Comparison of ENCODE assay signal across 32 cellular contexts in the genomic region with DNA sequence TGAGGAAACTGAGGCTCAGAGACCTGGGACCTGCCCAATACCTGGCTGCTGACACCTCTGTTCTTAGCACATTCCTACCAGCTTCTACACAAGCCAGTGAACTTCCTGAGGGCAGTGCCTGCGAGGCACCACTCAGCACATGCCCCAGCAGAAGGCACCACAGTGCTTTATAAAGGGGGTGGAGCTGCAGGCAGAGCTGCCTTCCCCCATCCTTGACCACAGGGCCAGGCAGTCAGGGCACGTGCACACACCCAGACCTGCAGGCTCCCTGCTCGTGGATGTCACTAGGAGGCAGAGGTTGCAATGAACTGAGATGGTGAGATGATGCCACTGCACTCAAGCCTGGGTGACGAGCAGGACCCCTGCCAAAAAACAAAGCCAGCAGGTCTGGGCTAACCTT. TPM values are rescaled to one million over a fixed set of nuclear protein-coding genes. Genes with fewer than 3 reads are reported as not detected.
DNase-seq lines count a peak whose midpoint lies in the region; ATAC-seq and TF ChIP-seq lines count a peak whose summit lies in the region.
"Had no signal": no experiment of that assay in that cellular context is flagged by ENCODE, and none has a peak within 500 bp of the region (broad histone marks: within the 10 kb centered on the region; RNA-seq: fewer than 3 reads in every experiment).

No MANE protein-coding gene starts in this region.

- DNase-seq in DMS53 (lab: John Stamatoyannopoulos, UW): peak; percentile 34
- DNase-seq in DMS53 treated with DMSO at 0.1 percent for 48 hours (lab: John Stamatoyannopoulos, UW; ENCODE audit: unreplicated experiment): no peak
- DNase-seq in OCI-M1 (lab: John Stamatoyannopoulos, UW): peak; percentile 48
- no peak for DNase-seq in effector memory CD8-positive, alpha-beta T cell
- DNase-seq in thyroid gland: peak; percentile 33 to 54
- DNase-seq in activated naive CD4-positive, alpha-beta T cell treated with Interleukin-2 at 50 U/mL for 16 hours: no peak
- DNase-seq in AG08395 (ENCODE audit: low spot score): no peak
- DNase-seq in stimulated activated CD4-positive, alpha-beta T cell treated with anti-CD3 and anti-CD28 coated beads, Interleukin-1b, Interleukin-23, amount 100 ng/mL, for 48 hours: no peak
- DNase-seq: activated CD4-positive, alpha-beta T cell treated with anti-CD3 and anti-CD28 coated beads for 36 hours; activated naive CD4-positive, alpha-beta T cell treated with anti-CD3 and anti-CD28 coated beads, Interleukin-2, amount 10 ng/mL, durations not matched to agents 7 days and 5 days; activated T-cell treated with anti-CD3 and anti-CD28 coated beads, Interleukin-2, amount 50 U/mL, for 72 hours; amygdala; colonic mucosa; DMS153; effector memory CD4-positive, alpha-beta T cell; foreskin keratinocyte; GOT3; hippocampal formation; NCI-H1417; NCI-H2107; NCI-H446 treated with DMSO at 0.1 percent for 48 hours; ovary; PC-3; SIG-M5; stimulated activated CD4-positive, alpha-beta T cell treated with anti-CD3 and anti-CD28 coated beads, Interleukin-4, amount 100 ng/mL, for 24 hours; stimulated activated naive CD4-positive, alpha-beta T cell treated with Interleukin-2 at 50 U/mL for 16 hours had no signal

- TF ChIP-seq POLR2A in thyroid gland (IDR thresholded peaks at IDR 0.05): no peak

- no peaks in the 10 kb centered on the region for H3K27me3 ChIP-seq in thyroid gland
- H3K27me3 ChIP-seq: colonic mucosa, right atrium auricular region had no signal

- H3K4me1 ChIP-seq in thyroid gland: peaks cover 15 to 32% of the 10 kb centered on the region in 2 donors
- H3K4me1 ChIP-seq: colonic mucosa, right atrium auricular region had no signal

- intact Hi-C loops in thyroid gland (cut with DNase I): no loop called here

- no peak overlapping the region for H3K4me3 ChIP-seq in thyroid gland (replicated peaks in 1 of 3)
- H3K4me3 ChIP-seq: colonic mucosa, ovary, right atrium auricular region had no signal

- no peak overlapping the region for H3K4me3 Mint-ChIP-seq in effector memory CD8-positive, alpha-beta T cell
- H3K4me3 Mint-ChIP-seq: activated CD4-positive, alpha-beta T cell treated with anti-CD3 and anti-CD28 coated beads for 36 hours; activated naive CD4-positive, alpha-beta T cell treated with anti-CD3 and anti-CD28 coated beads, Interleukin-2, amount 10 ng/mL, durations not matched to agents 7 days and 5 days; activated T-cell treated with anti-CD3 and anti-CD28 coated beads, Interleukin-2, amount 50 U/mL, for 72 hours; CD8-positive, alpha-beta T cell; nephron had no signal

- TF ChIP-seq CTCF in thyroid gland (IDR thresholded peaks at IDR 0.05): no peak

- no peaks in the 10 kb centered on the region for H3K36me3 Mint-ChIP-seq in effector memory CD8-positive, alpha-beta T cell (ENCODE audit: insufficient read depth)
- H3K36me3 Mint-ChIP-seq: activated naive CD4-positive, alpha-beta T cell treated with anti-CD3 and anti-CD28 coated beads, Interleukin-2, amount 10 ng/mL, durations not matched to agents 7 days and 5 days; CD8-positive, alpha-beta T cell had no signal

- H3K27ac ChIP-seq in thyroid gland: no peak overlapping the region
- H3K27ac ChIP-seq: 22Rv1, colonic mucosa, foreskin keratinocyte, ovary, right atrium auricular region had no signal

- no peak overlapping the region for H3K27ac Mint-ChIP-seq in effector memory CD8-positive, alpha-beta T cell
- H3K27ac Mint-ChIP-seq: activated CD4-positive, alpha-beta T cell treated with anti-CD3 and anti-CD28 coated beads for 36 hours; activated naive CD4-positive, alpha-beta T cell treated with anti-CD3 and anti-CD28 coated beads, Interleukin-2, amount 10 ng/mL, durations not matched to agents 7 days and 5 days; activated T-cell treated with anti-CD3 and anti-CD28 coated beads, Interleukin-2, amount 50 U/mL, for 72 hours; CD8-positive, alpha-beta T cell; nephron had no signal

- H3K4me1 Mint-ChIP-seq in effector memory CD8-positive, alpha-beta T cell (ENCODE audit: low read depth in 2 of 2): peaks cover 0 to 19% of the 10 kb centered on the region in 2 donors
- H3K4me1 Mint-ChIP-seq: nephron had no signal

- peaks cover 30 to 44% of the 10 kb centered on the region in 2 donors for H3K27me3 Mint-ChIP-seq in effector memory CD8-positive, alpha-beta T cell
- H3K27me3 Mint-ChIP-seq: activated CD4-positive, alpha-beta T cell treated with anti-CD3 and anti-CD28 coated beads for 36 hours had no signal

- no peaks in the 10 kb centered on the region for H3K9me3 Mint-ChIP-seq in effector memory CD8-positive, alpha-beta T cell
- H3K9me3 Mint-ChIP-seq: activated naive CD4-positive, alpha-beta T cell treated with anti-CD3 and anti-CD28 coated beads, Interleukin-2, amount 10 ng/mL, durations not matched to agents 7 days and 5 days; activated T-cell treated with anti-CD3 and anti-CD28 coated beads, Interleukin-2, amount 50 U/mL, for 72 hours; CD8-positive, alpha-beta T cell had no signal

- H3K9me3 ChIP-seq in thyroid gland: no peaks in the 10 kb centered on the region
- H3K9me3 ChIP-seq: colonic mucosa, ovary, right atrium auricular region had no signal

- WGBS in thyroid gland, 2 donors: 57 to 60% methylated on average over 3 to 4 of the region's 4 CpGs

- peak; percentile 55 for ATAC-seq in effector memory CD8-positive, alpha-beta T cell (replicated peaks)
- ATAC-seq: activated CD4-positive, alpha-beta T cell treated with anti-CD3 and anti-CD28 coated beads for 36 hours; activated T-cell treated with anti-CD3 and anti-CD28 coated beads, Interleukin-2, amount 50 U/mL, for 72 hours; CD8-positive, alpha-beta T cell; foreskin keratinocyte; PC-3 had no signal

- no peaks in the 10 kb centered on the region for H3K36me3 ChIP-seq in thyroid gland
- H3K36me3 ChIP-seq: colonic mucosa, ovary, right atrium auricular region had no signal

RNA-seq across cellular contexts. Expression of gene TUBB8, which starts 39.2 kb away (rescaled TPM):
- 1 to 10 TPM in 1 of 4 donors, under 1 TPM in 2, not detected in 1; 0.40 to 2.0 (median 0.50) TPM for total RNA-seq in thyroid gland
- total RNA-seq: activated CD4-positive, alpha-beta T cell treated with anti-CD3 and anti-CD28 coated beads for 36 hours; activated T-cell treated with anti-CD3 and anti-CD28 coated beads, Interleukin-2, amount 50 U/mL, for 72 hours; bronchial epithelial cell; CD8-positive, alpha-beta T cell; colonic mucosa; liver; ovary; PC-3; right atrium auricular region had no signal

RNA-seq across cellular contexts. Expression of gene ZMYND11, which starts 47.0 kb away (rescaled TPM):
- total RNA-seq in thyroid gland: 100 to 1,000 TPM; 127 to 179 (median 154) TPM

Comparison
In these comparisons a context has a peak if more than half of its experiments do, and no peak if none do; other contexts are left out.
1. DNase-seq: peak in DMS53 (single experiment), OCI-M1 (single experiment) and thyroid gland (2 of 2); none in DMS53 treated with DMSO at 0.1 percent for 48 hours (single experiment), effector memory CD8-positive, alpha-beta T cell (0 of 3), activated naive CD4-positive, alpha-beta T cell treated with Interleukin-2 at 50 U/mL for 16 hours (single experiment), AG08395 (single experiment) and stimulated activated CD4-positive, alpha-beta T cell treated with anti-CD3 and anti-CD28 coated beads, Interleukin-1b, Interleukin-23, amount 100 ng/mL, for 48 hours (single experiment).